ENCODE assay signal across 18 cellular contexts in the genomic region with DNA sequence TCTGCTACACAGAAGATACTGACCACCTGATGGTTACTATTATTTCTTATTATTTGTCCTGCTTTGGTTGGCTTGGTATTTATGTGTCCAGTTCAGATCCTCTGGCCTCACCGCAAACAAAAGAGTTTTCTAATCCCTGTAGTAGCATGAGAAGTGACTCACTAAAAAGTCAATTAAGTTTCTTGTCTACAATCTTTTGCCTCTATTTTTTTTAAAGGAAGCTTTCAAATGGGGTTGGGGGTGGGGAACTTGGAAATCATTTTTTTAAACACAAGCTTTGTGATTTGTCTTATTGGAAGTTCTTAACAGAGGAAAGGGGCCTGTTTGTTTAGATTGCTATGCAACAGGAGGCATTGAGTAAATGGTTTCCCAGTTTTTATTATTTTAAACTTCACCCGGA.
DNase-seq lines count a peak whose midpoint lies in the region; ATAC-seq and TF ChIP-seq lines count a peak whose summit lies in the region.
"Had no signal": no experiment of that assay in that cellular context is flagged by ENCODE, and none has a peak within 500 bp of the region (broad histone marks: within the 10 kb centered on the region; RNA-seq: fewer than 3 reads in every experiment).

No MANE protein-coding gene starts in this region.

- H3K9me3 ChIP-seq in subcutaneous abdominal adipose tissue (ENCODE audit: control insufficient read depth in 5 of 5, low read length in 5 of 5): no peaks in the 10 kb centered on the region
- no peaks in the 10 kb centered on the region for H3K9me3 ChIP-seq in body of pancreas
- H3K9me3 ChIP-seq: prostate gland had no signal

- in situ Hi-C loops in brain microvascular endothelial cell (cut with HindIII; ENCODE audit: low pct_ligation_motif_present, low sequenced_read_pairs): no loop called here

- peak overlapping the region in 1 of 5 donors; percentile 36 for H3K9ac ChIP-seq in subcutaneous abdominal adipose tissue (ENCODE audit: low read length in 5 of 5)

- H3K4me3 ChIP-seq in brain microvascular endothelial cell (ENCODE audit: low read depth, low read length): no peak overlapping the region
- peak overlapping the region in 1 of 5 donors; percentile 10 for H3K4me3 ChIP-seq in subcutaneous abdominal adipose tissue (ENCODE audit: low read depth in 1 of 5, low read length in 5 of 5)
- no peak overlapping the region for H3K4me3 ChIP-seq in body of pancreas
- H3K4me3 ChIP-seq: lung, prostate gland had no signal

- H3K27me3 ChIP-seq in brain microvascular endothelial cell (replicated peaks): no peaks in the 10 kb centered on the region
- H3K27me3 ChIP-seq in subcutaneous abdominal adipose tissue (ENCODE audit: control insufficient read depth in 5 of 5, insufficient read depth in 4 of 5, low read length in 5 of 5): no peaks in the 10 kb centered on the region
- H3K27me3 ChIP-seq in body of pancreas: no peaks in the 10 kb centered on the region

- TF ChIP-seq CTCF in brain microvascular endothelial cell (IDR thresholded peaks at IDR 0.05; ENCODE audit: low read depth, low read length, missing control alignments) (no peak), GM20000 (IDR thresholded peaks at IDR 0.05; ENCODE audit: extremely low read depth, missing control alignments) (no peak), body of pancreas (IDR thresholded peaks at IDR 0.05) (no peak)

- no peak for TF ChIP-seq POLR2A in body of pancreas (IDR thresholded peaks at IDR 0.05)

- DNase-seq in LHCN-M2 (ENCODE audit: low read depth) (peak; percentile 72), brain microvascular endothelial cell (peak; percentile 41), left kidney (ENCODE audit: low read depth, low spot score) (peak; percentile 24), GM20000 (ENCODE audit: low spot score) (no peak), body of pancreas (no peak)
- DNase-seq: activated naive CD8-positive, alpha-beta T cell treated with anti-CD3 and anti-CD28 coated beads, Interleukin-2, amount 10 ng/mL, durations not matched to agents 7 days and 5 days; CD4-positive, CD25-positive, alpha-beta regulatory T cell; effector memory CD4-positive, alpha-beta T cell; hippocampal formation; KBM-7; NCI-H1694; NCI-H526; WERI-Rb-1 had no signal

- no peak overlapping the region for H3K27ac ChIP-seq in brain microvascular endothelial cell
- peak overlapping the region; percentile 45 for H3K27ac ChIP-seq in subcutaneous abdominal adipose tissue (ENCODE audit: low read depth, low read length)
- peak overlapping the region in 1 of 4 donors; percentile 63 for H3K27ac ChIP-seq in body of pancreas
- H3K27ac ChIP-seq: prostate gland, WERI-Rb-1 had no signal

- no peaks in the 10 kb centered on the region for H3K36me3 ChIP-seq in brain microvascular endothelial cell (replicated peaks)
- no peaks in the 10 kb centered on the region for H3K36me3 ChIP-seq in subcutaneous abdominal adipose tissue (ENCODE audit: control insufficient read depth in 5 of 5, insufficient read depth in 5 of 5, low read length in 5 of 5)
- no peaks in the 10 kb centered on the region for H3K36me3 ChIP-seq in body of pancreas (replicated peaks in 1 of 2; ENCODE audit: insufficient read depth in 1 of 2, low read depth in 2 of 2)
- H3K36me3 ChIP-seq: prostate gland, WERI-Rb-1 had no signal

- WGBS in body of pancreas, 2 donors: 70% methylated on average over 2 of the region's 2 CpGs

- ATAC-seq in GM21367 (IDR thresholded peaks at IDR 0.05; ENCODE audit: unreplicated experiment) (no peak), body of pancreas (no peak), HG02885 (IDR thresholded peaks at IDR 0.05; ENCODE audit: poor library complexity, unreplicated experiment) (no peak)

- peaks cover 4 to 57% (median 25%) of the 10 kb centered on the region in 5 donors for H3K4me1 ChIP-seq in subcutaneous abdominal adipose tissue (ENCODE audit: control insufficient read depth in 5 of 5, insufficient read depth in 5 of 5, low read length in 5 of 5)
- peaks cover 41% of the 10 kb centered on the region for H3K4me1 ChIP-seq in body of pancreas
- H3K4me1 ChIP-seq: prostate gland had no signal

- intact Hi-C loops in body of pancreas (cut with DNase I): no loop called here

Comparison
In these comparisons a context has a peak if more than half of its experiments do, and no peak if none do; other contexts are left out.
1. DNase-seq: peak in LHCN-M2 (single experiment), brain microvascular endothelial cell (single experiment) and left kidney (single experiment); none in GM20000 (single experiment) and body of pancreas (0 of 4).